In genomic region chr9:130405657-130406257, GRCh38 we compare ENCODE assay signal across 28 cellular contexts. TPM values are rescaled to one million over a fixed set of nuclear protein-coding genes. Genes with fewer than 3 reads are reported as not detected.
DNase-seq lines count a peak whose midpoint lies in the region; ATAC-seq, FAIRE-seq and TF ChIP-seq lines count a peak whose summit lies in the region.
"Had no signal": no experiment of that assay in that cellular context is flagged by ENCODE, and none has a peak within 500 bp of the region (broad histone marks: within the 10 kb centered on the region; RNA-seq: fewer than 3 reads in every experiment).

No MANE protein-coding gene starts in this region.

- no peak overlapping the region for H2BK120ac ChIP-seq in neuronal stem cell (ENCODE audit: low read depth, low read length)

- no peak overlapping the region for H3K23ac ChIP-seq in neuronal stem cell (ENCODE audit: low read depth, low read length, poor library complexity)

- WGBS in HepG2 (ENCODE audit: low lambda C conversion rate), result 56% methylated on average over 8 of the region's 22 CpGs
- WGBS in right lobe of liver (ENCODE audit: insufficient coverage, low coverage, low lambda C conversion rate, missing lambda C conversion rate), result no CpG with 5 or more reads among the region's 22 CpGs
- WGBS in K562 (ENCODE audit: insufficient coverage, low coverage, missing lambda C conversion rate), result 10% methylated on average over 22 of the region's 22 CpGs
- WGBS in neuronal stem cell (ENCODE audit: extremely low coverage in 2 of 2, insufficient read length in 2 of 2, insufficient replicate concordance in 1 of 2), 2 donors, result no CpG with 5 or more reads among the region's 22 CpGs

- H3K9ac ChIP-seq in HepG2 (ENCODE audit: insufficient read depth, low read depth, low read length) (no peak overlapping the region), K562 (ENCODE audit: insufficient read depth in 1 of 2, low read depth in 2 of 2, low read length in 2 of 2) (no peak overlapping the region), neuronal stem cell (ENCODE audit: low read depth, low read length, poor library complexity) (no peak overlapping the region)
- H3K9ac ChIP-seq: BLaER1 had no signal

- TF ChIP-seq CTCF in HepG2 (CRISPR knock-in tag; IDR thresholded peaks at IDR 0.05) (no peak), right lobe of liver (IDR thresholded peaks at IDR 0.05) (no peak), HEK293 (tag by site-specific recombination; IDR thresholded peaks at IDR 0.05) (no peak), K562 (IDR thresholded peaks at IDR 0.05 in 2 of 3, conservative IDR thresholded peaks at IDR 0.05 in 1 of 3; ENCODE audit: insufficient read depth in 2 of 3, low read depth in 1 of 3, low read length in 3 of 3) (no peak)
- no peak for TF ChIP-seq CTCF in activated CD8-positive, alpha-beta T cell treated with anti-CD3 and anti-CD28 coated beads for 36 hours (IDR thresholded peaks at IDR 0.05)

- H2AFZ ChIP-seq in HepG2 (ENCODE audit: low read length) (no peak overlapping the region), K562 (ENCODE audit: low read depth, low read length) (no peak overlapping the region), neuronal stem cell (ENCODE audit: low read length) (no peak overlapping the region)

- TF ChIP-seq POLR2A in HepG2 (IDR thresholded peaks at IDR 0.05; ENCODE audit: insufficient read depth in 1 of 2, low read depth in 2 of 2, low read length in 2 of 2) (no peak), right lobe of liver (IDR thresholded peaks at IDR 0.05) (no peak), K562 (conservative IDR thresholded peaks at IDR 0.05) (no peak)

- H3K79me2 ChIP-seq in HepG2 (ENCODE audit: insufficient read depth, low read length) (no peaks in the 10 kb centered on the region), K562 (ENCODE audit: control insufficient read depth, insufficient read depth, low read length) (no peaks in the 10 kb centered on the region)

- no peak overlapping the region for H2BK5ac ChIP-seq in neuronal stem cell (ENCODE audit: low read length)

- H4K20me1 ChIP-seq in HepG2 (ENCODE audit: insufficient read depth, low read length), result no peaks in the 10 kb centered on the region
- peaks cover 4% of the 10 kb centered on the region; the same call in 1 of the 2 replicates for H4K20me1 ChIP-seq in K562 (replicated peaks; ENCODE audit: control insufficient read depth, insufficient read depth, low read length)
- H4K20me1 ChIP-seq: BLaER1 had no signal

- H3K4me3 ChIP-seq in HepG2 (replicated peaks in 1 of 3; ENCODE audit: insufficient read depth in 1 of 3, low read depth in 2 of 3, low read length in 3 of 3) (no peak overlapping the region), right lobe of liver (no peak overlapping the region), HEK293 (ENCODE audit: low read depth, low read length) (no peak overlapping the region), K562 (no peak overlapping the region), neuronal stem cell (ENCODE audit: low read length in 2 of 2) (no peak overlapping the region)
- H3K4me3 ChIP-seq: BLaER1, GM12878 had no signal

- intact Hi-C loops in HepG2 (cut with micrococcal nuclease; ENCODE audit: unreplicated experiment) (no loop called here), right lobe of liver (cut with DNase I) (no loop called here), K562 (cut with micrococcal nuclease) (no loop called here)
- intact Hi-C loops in activated CD8-positive, alpha-beta T cell treated with anti-CD3 and anti-CD28 coated beads for 36 hours (cut with micrococcal nuclease), result no loop called here

- H2BK15ac ChIP-seq in neuronal stem cell (ENCODE audit: low read length), result no peak overlapping the region

- in situ Hi-C loops in HepG2 (cut with HindIII; ENCODE audit: extremely low pct_ligation_motif_present, low pct_unique_long_range_greater_than_20kb) (no loop called here), K562 (cut with MboI) (no loop called here)

- H3K9me3 Mint-ChIP-seq in activated CD8-positive, alpha-beta T cell treated with anti-CD3 and anti-CD28 coated beads for 36 hours, result no peaks in the 10 kb centered on the region
- H3K9me3 Mint-ChIP-seq: CD14-positive monocyte; CD4-positive, alpha-beta memory T cell; CD4-positive, CD25-positive, alpha-beta regulatory T cell; CD8-positive, alpha-beta memory T cell had no signal

- no peaks in the 10 kb centered on the region for H3K4me1 Mint-ChIP-seq in activated CD8-positive, alpha-beta T cell treated with anti-CD3 and anti-CD28 coated beads for 36 hours (ENCODE audit: low read depth)
- H3K4me1 Mint-ChIP-seq: CD14-positive monocyte; CD4-positive, alpha-beta memory T cell; CD4-positive, CD25-positive, alpha-beta regulatory T cell; CD8-positive, alpha-beta memory T cell had no signal

- no peak for TF ChIP-seq EP300 in HepG2 (IDR thresholded peaks at IDR 0.05; ENCODE audit: low read depth in 2 of 2, low read length in 2 of 2)
- TF ChIP-seq EP300 in HepG2 (CRISPR knock-in tag; IDR thresholded peaks at IDR 0.05; ENCODE audit: borderline replicate concordance), result no peak
- TF ChIP-seq EP300 in K562 (IDR thresholded peaks at IDR 0.05; ENCODE audit: low read length), result no peak

- H3K14ac ChIP-seq in neuronal stem cell (ENCODE audit: low read length), result no peak overlapping the region

- FAIRE-seq in HepG2 (lab: Jason Lieb, UNC), result no peak
- FAIRE-seq in K562 (lab: Jason Lieb, UNC), result no peak
- FAIRE-seq: A204.1, GM12878, GM12892 had no signal

- no peak overlapping the region for H3K4me3 Mint-ChIP-seq in activated CD8-positive, alpha-beta T cell treated with anti-CD3 and anti-CD28 coated beads for 36 hours
- H3K4me3 Mint-ChIP-seq: CD14-positive monocyte; CD4-positive, alpha-beta memory T cell; CD4-positive, CD25-positive, alpha-beta regulatory T cell; CD8-positive, alpha-beta memory T cell had no signal

- no peaks in the 10 kb centered on the region for H3K27me3 Mint-ChIP-seq in activated CD8-positive, alpha-beta T cell treated with anti-CD3 and anti-CD28 coated beads for 36 hours
- H3K27me3 Mint-ChIP-seq: CD4-positive, CD25-positive, alpha-beta regulatory T cell had no signal

- H3K79me1 ChIP-seq in neuronal stem cell (ENCODE audit: low read depth, low read length), result no peaks in the 10 kb centered on the region

- no peaks in the 10 kb centered on the region for H3K4me1 ChIP-seq in HepG2 (ENCODE audit: insufficient read depth, low read length)
- no peaks in the 10 kb centered on the region for H3K4me1 ChIP-seq in right lobe of liver
- H3K4me1 ChIP-seq in HEK293 (ENCODE audit: control insufficient read depth, insufficient read depth, low read length), result no peaks in the 10 kb centered on the region
- no peaks in the 10 kb centered on the region for H3K4me1 ChIP-seq in K562 (replicated peaks in 1 of 2; ENCODE audit: control insufficient read depth in 2 of 2, insufficient read depth in 2 of 2, low read length in 2 of 2)
- H3K4me1 ChIP-seq in neuronal stem cell (ENCODE audit: control insufficient read depth in 2 of 2, insufficient read depth in 1 of 2, low read depth in 1 of 2, low read length in 2 of 2), result peaks cover 0 to 2% of the 10 kb centered on the region in 2 donors
- H3K4me1 ChIP-seq: BE2C had no signal

- H3K9me3 ChIP-seq in HepG2 (ENCODE audit: low read length) (no peaks in the 10 kb centered on the region), right lobe of liver (no peaks in the 10 kb centered on the region), HEK293 (ENCODE audit: control insufficient read depth, insufficient read depth, low read depth, low read length) (no peaks in the 10 kb centered on the region), K562 (replicated peaks; ENCODE audit: control insufficient read depth, insufficient read depth, low read depth, low read length) (no peaks in the 10 kb centered on the region), neuronal stem cell (replicated peaks in 1 of 2; ENCODE audit: control insufficient read depth in 2 of 2, insufficient read depth in 1 of 2, low read depth in 1 of 2, low read length in 2 of 2) (no peaks in the 10 kb centered on the region)
- H3K9me3 ChIP-seq: BE2C, BLaER1 had no signal

- H4K91ac ChIP-seq in neuronal stem cell (ENCODE audit: low read depth, low read length, poor library complexity), result no peak overlapping the region

- H2AK5ac ChIP-seq in neuronal stem cell (ENCODE audit: low read depth, low read length), result peak overlapping the region; percentile 81

- CTCF ChIA-PET in HepG2 (lab: Yijun Ruan, JAX; ENCODE audit: low intra/inter-chr PET ratio, low total read pairs), result no interaction called here
- CTCF ChIA-PET in HEK293 (lab: Yijun Ruan, JAX), result no interaction called here
- CTCF ChIA-PET in K562 (lab: Yijun Ruan, JAX; ENCODE audit: low intra/inter-chr PET ratio), result no interaction called here
- CTCF ChIA-PET in activated CD8-positive, alpha-beta T cell treated with anti-CD3 and anti-CD28 coated beads for 36 hours (lab: Charles Lee), result no interaction called here

- POLR2A ChIA-PET in HepG2 (lab: Yijun Ruan, JAX), result no interaction called here
- POLR2A ChIA-PET in HEK293 (lab: Yijun Ruan, JAX), result interaction anchor here (0.6 kb wide), 1 partner anchor 200 kb away, joined by 3 read pairs; no protein-coding TSS in a partner anchor
- POLR2A ChIA-PET in K562 (lab: Yijun Ruan, JAX), result interaction anchor here (0.7 kb wide), 1 partner anchor 270 kb away, joined by 3 read pairs; no protein-coding TSS in a partner anchor
- POLR2A ChIA-PET in activated CD8-positive, alpha-beta T cell treated with anti-CD3 and anti-CD28 coated beads for 36 hours (lab: Charles Lee), result no interaction called here

- ATAC-seq in HepG2 (no peak), right lobe of liver (no peak), K562 (no peak), HG02852 (IDR thresholded peaks at IDR 0.05; ENCODE audit: unreplicated experiment) (no peak), GM18502 (IDR thresholded peaks at IDR 0.05; ENCODE audit: poor library complexity, unreplicated experiment) (no peak)
- ATAC-seq in activated CD8-positive, alpha-beta T cell treated with anti-CD3 and anti-CD28 coated beads for 36 hours, result no peak
- ATAC-seq: GM12878 had no signal

- DNase-seq in HepG2 (ENCODE audit: low spot score), result no peak
- DNase-seq in right lobe of liver, result no peak
- no peak for DNase-seq in K562 (ENCODE audit: extremely low read depth in 1 of 4, low spot score in 3 of 4)
- DNase-seq in neuronal stem cell (ENCODE audit: low spot score), result no peak
- no peak for DNase-seq in activated CD8-positive, alpha-beta T cell treated with anti-CD3 and anti-CD28 coated beads for 36 hours
- DNase-seq: 8988T; ACHN; BE2C; C1 segment of cervical spinal cord; CD4-positive, alpha-beta memory T cell; CD4-positive, CD25-positive, alpha-beta regulatory T cell; CD8-positive, alpha-beta memory T cell; COR-L47; DMS 273 treated with DMSO at 0.1 percent for 48 hours; DMS153; DMS53; DMS79; DND-41; EL; GDM1 had no signal

- TF ChIP-seq RAD21 in HepG2 (CRISPR knock-in tag; IDR thresholded peaks at IDR 0.05) (no peak), K562 (CRISPR knock-in tag; conservative IDR thresholded peaks at IDR 0.05 in 1 of 2, IDR thresholded peaks at IDR 0.05 in 1 of 2) (no peak)

- H3K27ac ChIP-seq in HepG2 (ENCODE audit: extremely low read length, insufficient read depth, low read length), result no peak overlapping the region
- no peak overlapping the region for H3K27ac ChIP-seq in right lobe of liver
- no peak overlapping the region for H3K27ac ChIP-seq in HEK293 (ENCODE audit: extremely low read depth, low read depth, low read length)
- H3K27ac ChIP-seq in K562 (ENCODE audit: extremely low read depth, low read depth, low read length), result no peak overlapping the region
- H3K27ac ChIP-seq in neuronal stem cell (replicated peaks; ENCODE audit: low read length), result no peak overlapping the region
- H3K27ac ChIP-seq: BLaER1 had no signal

- H3K27me3 ChIP-seq in HepG2 (ENCODE audit: control insufficient read depth in 1 of 2, insufficient read depth in 2 of 2, low read length in 2 of 2) (peaks cover 5 to 28% of the 10 kb centered on the region in 2 experiments; a peak in 2 of 5 replicates), right lobe of liver (no peaks in the 10 kb centered on the region), K562 (ENCODE audit: control insufficient read depth in 2 of 2, insufficient read depth in 2 of 2, low read length in 2 of 2) (peaks cover 29 to 84% of the 10 kb centered on the region in 2 experiments), neuronal stem cell (ENCODE audit: control insufficient read depth in 3 of 3, insufficient read depth in 3 of 3, low read depth in 1 of 3, low read length in 3 of 3) (peaks cover 0 to 23% (median 0%) of the 10 kb centered on the region in 3 experiments)
- H3K27me3 ChIP-seq: BE2C, BLaER1 had no signal

- H3K36me3 Mint-ChIP-seq in activated CD8-positive, alpha-beta T cell treated with anti-CD3 and anti-CD28 coated beads for 36 hours (ENCODE audit: low read depth), result no peaks in the 10 kb centered on the region
- H3K36me3 Mint-ChIP-seq: CD14-positive monocyte; CD4-positive, alpha-beta memory T cell; CD4-positive, CD25-positive, alpha-beta regulatory T cell; CD8-positive, alpha-beta memory T cell had no signal

- no peaks in the 10 kb centered on the region for H3K36me3 ChIP-seq in HepG2 (replicated peaks in 1 of 2; ENCODE audit: control insufficient read depth in 1 of 2, insufficient read depth in 2 of 2, low read length in 2 of 2)
- H3K36me3 ChIP-seq in right lobe of liver, result no peaks in the 10 kb centered on the region
- no peaks in the 10 kb centered on the region for H3K36me3 ChIP-seq in HEK293 (ENCODE audit: control insufficient read depth in 2 of 2, insufficient read depth in 1 of 2, low read length in 2 of 2)
- H3K36me3 ChIP-seq in K562 (ENCODE audit: control insufficient read depth, insufficient read depth, low read length), result no peaks in the 10 kb centered on the region
- H3K36me3 ChIP-seq in neuronal stem cell (replicated peaks in 1 of 2; ENCODE audit: control insufficient read depth in 2 of 2, insufficient read depth in 2 of 2, low read length in 2 of 2), result no peaks in the 10 kb centered on the region
- H3K36me3 ChIP-seq: BE2C, BLaER1 had no signal

- peak overlapping the region; percentile 55 for H3K18ac ChIP-seq in neuronal stem cell (ENCODE audit: low read length)

- H2BK12ac ChIP-seq in neuronal stem cell (ENCODE audit: low read length), result peak overlapping the region; percentile 46

- peak overlapping the region; percentile 23 for H3K4ac ChIP-seq in neuronal stem cell (ENCODE audit: low read length)

- no peaks in the 10 kb centered on the region for H3K9me1 ChIP-seq in K562 (ENCODE audit: control insufficient read depth, insufficient read depth, low read length)

- H3K27ac Mint-ChIP-seq in activated CD8-positive, alpha-beta T cell treated with anti-CD3 and anti-CD28 coated beads for 36 hours, result no peak overlapping the region
- H3K27ac Mint-ChIP-seq: CD14-positive monocyte; CD4-positive, alpha-beta memory T cell; CD4-positive, CD25-positive, alpha-beta regulatory T cell; CD8-positive, alpha-beta memory T cell had no signal

- H3K4me2 ChIP-seq in HepG2 (ENCODE audit: low read depth, low read length) (no peak overlapping the region), K562 (ENCODE audit: insufficient read depth, low read length) (no peak overlapping the region), neuronal stem cell (ENCODE audit: insufficient read depth, low read length, poor library complexity, severe bottlenecking) (no peak overlapping the region)
- H3K4me2 ChIP-seq: BLaER1 had no signal

- BruUV-seq in HepG2 (replicated peaks; lab: Mats Ljungman, UMichigan) (no TSS peak), K562 (replicated peaks; lab: Mats Ljungman, UMichigan) (no TSS peak)

- H4K8ac ChIP-seq in neuronal stem cell (ENCODE audit: low read depth, low read length), result no peak overlapping the region

RNA-seq across cellular contexts. Expression of gene ASS1, which starts 39.0 kb away (rescaled TPM):
- total RNA-seq in HepG2 (2016; rRNA removed; fragmentation: Illumina TruSeq; extraction: Trizol) (77.6 and 89.0 TPM in 2 replicates), right lobe of liver (1,000 to 10,000 TPM in 3 of 6 experiments, 100 to 1,000 TPM in 3; 437 to 1,278 (median 1,014) TPM), K562 (2014; rRNA removed) (4.6 and 4.8 TPM in 2 replicates), K562 (2014; rRNA removed; fragmentation: Illumina TruSeq; extraction: Trizol) (2.2 and 4.2 TPM in 2 replicates), K562 (2015; rRNA removed; fragmentation: Illumina TruSeq; extraction: Trizol) (1.5 and 1.7 TPM in 2 replicates), K562 (2021) (3.7 TPM in 2 replicates)
- 56.7 and 64.0 TPM in 2 replicates for total RNA-seq in HepG2 (2016; cell fraction: cytosol; rRNA removed; fragmentation: Illumina TruSeq; extraction: Trizol; ENCODE audit: low read depth)
- total RNA-seq in HepG2 (2016; cell fraction: insoluble cytoplasmic fraction; rRNA removed; fragmentation: Illumina TruSeq; extraction: Trizol), result 77.7 and 96.7 TPM in 2 replicates
- total RNA-seq in HepG2 (2016; cell fraction: membrane; rRNA removed; fragmentation: Illumina TruSeq; extraction: Trizol), result 80.8 and 82.9 TPM in 2 replicates
- total RNA-seq in HepG2 (2016; cell fraction: nucleus; rRNA removed; fragmentation: Illumina TruSeq; extraction: Trizol), result 36.6 and 39.7 TPM in 2 replicates
- polyA plus RNA-seq in HepG2 (2011; rRNA removed) (108 and 122 TPM in 2 replicates), K562 (2011; rRNA removed) (2.9 and 4.7 TPM in 2 replicates), K562 (2014; fragmentation: Illumina TruSeq; extraction: Trizol) (5.7 and 5.9 TPM in 2 replicates), K562 (2014; fragmentation: Nextera tagmentation; extraction: Ambion mirVana) (1 to 10 TPM; 1.7 to 3.6 TPM), K562 (2014; rRNA removed) (3.8 and 6.5 TPM in 2 replicates)
- 120 and 164 TPM in 2 replicates for polyA plus RNA-seq in HepG2 (2011; cell fraction: cytosol; rRNA removed)
- polyA plus RNA-seq in HepG2 (2011; cell fraction: nucleus; rRNA removed), result 48.7 and 65.0 TPM in 2 replicates
- polyA plus RNA-seq in HepG2 (2012), result 38.4 and 74.9 TPM in 2 replicates
- 90.2 and 91.5 TPM in 2 replicates for polyA plus RNA-seq in HepG2 (2016; cell fraction: cytosol; fragmentation: Illumina TruSeq; extraction: Trizol; ENCODE audit: low read depth)
- polyA plus RNA-seq in HepG2 (2016; cell fraction: insoluble cytoplasmic fraction; fragmentation: Illumina TruSeq; extraction: Trizol; ENCODE audit: low read depth), result 134 and 144 TPM in 2 replicates
- polyA plus RNA-seq in HepG2 (2016; cell fraction: membrane; fragmentation: Illumina TruSeq; extraction: Trizol; ENCODE audit: low read depth), result 100 and 111 TPM in 2 replicates
- 76.1 and 84.6 TPM in 2 replicates for polyA plus RNA-seq in HepG2 (2016; cell fraction: nucleus; fragmentation: Illumina TruSeq; extraction: Trizol; ENCODE audit: insufficient read depth, low read depth)
- 90.2 and 1,449 TPM in 2 replicates for polyA minus RNA-seq in HepG2 (2011; rRNA and poly(A)+ RNA removed; ENCODE audit: low replicate concordance)
- polyA minus RNA-seq in HepG2 (2011; cell fraction: cytosol; rRNA and poly(A)+ RNA removed), result 49.5 and 53.8 TPM in 2 replicates
- polyA minus RNA-seq in HepG2 (2011; cell fraction: nucleus; rRNA and poly(A)+ RNA removed), result 17.1 and 17.7 TPM in 2 replicates
- 1.7 and 3.4 TPM in 2 replicates for total RNA-seq in K562 (2011; cell fraction: chromatin; rRNA removed; ENCODE audit: low replicate concordance)
- 2.6 and 4.0 TPM in 2 replicates for total RNA-seq in K562 (2011; cell fraction: nucleolus; rRNA removed)
- 1.6 and 2.4 TPM in 2 replicates for total RNA-seq in K562 (2011; cell fraction: nucleoplasm; rRNA removed)
- polyA plus RNA-seq in K562 (2011; cell fraction: cytosol; rRNA removed), result 3.0 and 5.3 TPM in 2 replicates
- polyA plus RNA-seq in K562 (2011; cell fraction: nucleus; rRNA removed), result 1.8 and 3.1 TPM in 2 replicates
- 2.6 and 82.8 TPM in 2 replicates for polyA plus RNA-seq in K562 (2012)
- 1.8 and 4.5 TPM in 2 replicates for polyA minus RNA-seq in K562 (2011; rRNA and poly(A)+ RNA removed)
- polyA minus RNA-seq in K562 (2011; cell fraction: cytosol; rRNA and poly(A)+ RNA removed), result 13.4 and 14.5 TPM in 2 replicates
- 2.6 and 3.0 TPM in 2 replicates for polyA minus RNA-seq in K562 (2011; cell fraction: nucleus; rRNA and poly(A)+ RNA removed)
- polyA plus RNA-seq in neuronal stem cell (2013, experiment 1 of 2), result 19.7 TPM
- polyA plus RNA-seq in neuronal stem cell (2013, experiment 2 of 2), result 19.8 TPM
- total RNA-seq in activated CD8-positive, alpha-beta T cell treated with anti-CD3 and anti-CD28 coated beads for 36 hours, result 10 to 100 TPM in 1 of 2 experiments, 1 to 10 TPM in 1; 9.8 to 11.5 TPM
- total RNA-seq: CD4-positive, alpha-beta memory T cell; CD4-positive, CD25-positive, alpha-beta regulatory T cell had no signal
- polyA plus RNA-seq: CD14-positive monocyte; CD4-positive, alpha-beta memory T cell; CD4-positive, CD25-positive, alpha-beta regulatory T cell; CD8-positive, alpha-beta memory T cell had no signal

Comparison
In these comparisons a context has a peak if more than half of its experiments do, and no peak if none do; other contexts are left out.
1. RNA of gene ASS1, which starts 39.0 kb away (total RNA-seq): 437 to 1,278 TPM in right lobe of liver; 36.6 to 96.7 TPM in HepG2, 9.8 to 11.5 TPM in activated CD8-positive, alpha-beta T cell treated with anti-CD3 and anti-CD28 coated beads for 36 hours and 1.5 to 4.8 TPM in K562; every median in the first group is over 4 times any median in the second.
2. POLR2A ChIA-PET loops: an anchor here in HEK293 (0.6 kb wide) and K562 (0.7 kb wide); none called in HepG2 and activated CD8-positive, alpha-beta T cell treated with anti-CD3 and anti-CD28 coated beads for 36 hours.
3. Of the 241 proteins assayed by ChIP-seq in both HepG2 and K562: peak only in HepG2: none; only in K562: ZFP36 and ZKSCAN1; in both: none; in neither: 239.